Comparison of ENCODE assay signal across 15 cellular contexts in genomic region chr11:103842795-103843194, GRCh38.
DNase-seq lines count a peak whose midpoint lies in the region; TF ChIP-seq lines count a peak whose summit lies in the region.
"Had no signal": no experiment of that assay in that cellular context is flagged by ENCODE, and none has a peak within 500 bp of the region (broad histone marks: within the 10 kb centered on the region; RNA-seq: fewer than 3 reads in every experiment).

No MANE protein-coding gene starts in this region.

- no peaks in the 10 kb centered on the region for H3K4me1 ChIP-seq in Peyer's patch
- H3K4me1 ChIP-seq: breast epithelium had no signal

- no peak for TF ChIP-seq POLR2A in Peyer's patch (IDR thresholded peaks at IDR 0.05)

- no peaks in the 10 kb centered on the region for H3K9me3 ChIP-seq in Peyer's patch
- H3K9me3 ChIP-seq: breast epithelium, Caco-2, heart right ventricle had no signal

- in situ Hi-C loops in astrocyte of the spinal cord (cut with HindIII; ENCODE audit: low sequenced_read_pairs) = no loop called here

- H3K27ac ChIP-seq in Peyer's patch = no peak overlapping the region
- H3K27ac ChIP-seq: breast epithelium, heart right ventricle had no signal

- H3K4me3 ChIP-seq in HFF-Myc (replicated peaks; ENCODE audit: low read depth, low read length) = no peak overlapping the region
- no peak overlapping the region for H3K4me3 ChIP-seq in astrocyte of the spinal cord (ENCODE audit: low read depth, low read length)
- no peak overlapping the region for H3K4me3 ChIP-seq in Peyer's patch
- H3K4me3 ChIP-seq: breast epithelium, heart right ventricle had no signal

- no peak for TF ChIP-seq CTCF in HFF-Myc (IDR thresholded peaks at IDR 0.05; ENCODE audit: low read depth, low read length, missing control alignments)
- TF ChIP-seq CTCF in astrocyte of the spinal cord (IDR thresholded peaks at IDR 0.05; ENCODE audit: low read depth, low read length) = no peak
- no peak for TF ChIP-seq CTCF in Peyer's patch (IDR thresholded peaks at IDR 0.05)

- intact Hi-C loops in posterior vena cava (cut with DNase I) = no loop called here

- DNase-seq in AG20443 (ENCODE audit: low spot score) (peak; percentile 40), HFF-Myc (ENCODE audit: extremely low read depth, low read depth) (peak; percentile 81), astrocyte of the spinal cord (ENCODE audit: low read depth, low spot score) (peak; percentile 75), myocyte (ENCODE audit: low read depth) (peak; percentile 15), posterior vena cava (ENCODE audit: low spot score) (no peak), hypothalamus (lab: John Stamatoyannopoulos, UW) (no peak), Peyer's patch (no peak)
- DNase-seq: activated CD4-positive, CD25-positive, alpha-beta regulatory T cell; H9; heart right ventricle; naive B cell; PC-3; stimulated activated CD4-positive, alpha-beta T cell treated with anti-CD3 and anti-CD28 coated beads, Interleukin-2, amount 100 ng/mL, for 24 hours had no signal

- H3K36me3 ChIP-seq in Peyer's patch = no peaks in the 10 kb centered on the region
- H3K36me3 ChIP-seq: breast epithelium, heart right ventricle had no signal

- no peaks in the 10 kb centered on the region for H3K27me3 ChIP-seq in Peyer's patch
- H3K27me3 ChIP-seq: breast epithelium, heart right ventricle had no signal

Comparison
In these comparisons a context has a peak if more than half of its experiments do, and no peak if none do; other contexts are left out.
1. DNase-seq: peak in AG20443 (single experiment), HFF-Myc (single experiment), astrocyte of the spinal cord (single experiment) and myocyte (single experiment); none in posterior vena cava (single experiment), hypothalamus (0 of 51) and Peyer's patch (0 of 3).